Comparison of ENCODE assay signal across 8 cellular contexts in genomic region chr11:95092549-95093324, GRCh38. TPM values are rescaled to one million over a fixed set of nuclear protein-coding genes. Genes with fewer than 3 reads are reported as not detected.
A peak's percentile ranks its signal among the peaks of the same experiment; 100 is the strongest.
DNase-seq lines count a peak whose midpoint lies in the region; ATAC-seq, FAIRE-seq and TF ChIP-seq lines count a peak whose summit lies in the region.

No MANE protein-coding gene starts in this region.

- no peaks in the 10 kb centered on the region for H3K27me3 Mint-ChIP-seq in MCF 10A (ENCODE audit: insufficient read depth, unreplicated experiment)
- no peaks in the 10 kb centered on the region for H3K27me3 Mint-ChIP-seq in naive thymus-derived CD4-positive, alpha-beta T cell

- intact Hi-C loops in MCF 10A (cut with micrococcal nuclease) = loop anchor here (1.0 kb wide), 1 partner anchor 41 kb away; no protein-coding TSS in a partner anchor
- intact Hi-C loops in breast epithelium (cut with DNase I; ENCODE audit: low total_unique reads) = no loop called here
- intact Hi-C loops in naive thymus-derived CD4-positive, alpha-beta T cell (cut with micrococcal nuclease) = loop anchor here in 1 of 2 donors (5.0 kb wide), 1 partner anchor 610 kb away; no protein-coding TSS in a partner anchor

- H3K4me1 ChIP-seq in breast epithelium (peaks cover 3 to 7% of the 10 kb centered on the region in 2 donors), Peyer's patch (peaks cover 0 to 29% (median 17%) of the 10 kb centered on the region in 4 donors)
- H3K4me1 ChIP-seq in naive thymus-derived CD4-positive, alpha-beta T cell (ENCODE audit: control insufficient read depth in 2 of 2, insufficient read depth in 2 of 2, low read length in 2 of 2) = peaks cover 16 to 42% of the 10 kb centered on the region in 2 donors

- no peaks in the 10 kb centered on the region for H3K36me3 Mint-ChIP-seq in MCF 10A (ENCODE audit: insufficient read depth, unreplicated experiment)
- H3K36me3 Mint-ChIP-seq in naive thymus-derived CD4-positive, alpha-beta T cell = peaks cover 3 to 16% (median 7%) of the 10 kb centered on the region in 5 donors

- H3K4me3 ChIP-seq in breast epithelium (peak overlapping the region in 1 of 3 donors; percentile 10), Peyer's patch (no peak overlapping the region), cardiac fibroblast (replicated peaks in 1 of 2; ENCODE audit: low read depth in 2 of 2, low read length in 2 of 2) (no peak overlapping the region)
- no peak overlapping the region for H3K4me3 ChIP-seq in naive thymus-derived CD4-positive, alpha-beta T cell (ENCODE audit: low read length)

- TF ChIP-seq CTCF in MCF 10A (IDR thresholded peaks at IDR 0.05; ENCODE audit: unreplicated experiment) = peak; percentile 42
- no peak for TF ChIP-seq CTCF in breast epithelium (IDR thresholded peaks at IDR 0.05)
- TF ChIP-seq CTCF in Peyer's patch (IDR thresholded peaks at IDR 0.05) = peak; percentile 36 to 65 (median 56)
- TF ChIP-seq CTCF in cardiac fibroblast (IDR thresholded peaks at IDR 0.05; ENCODE audit: low read depth, low read length) = peak; percentile 71

- H3K27ac ChIP-seq in breast epithelium = no peak overlapping the region
- peak overlapping the region in 3 of 4 donors; percentile 33 to 88 (median 60) for H3K27ac ChIP-seq in Peyer's patch
- no peak overlapping the region for H3K27ac ChIP-seq in naive thymus-derived CD4-positive, alpha-beta T cell (ENCODE audit: low read depth, low read length)

- BruUV-seq in MCF 10A (replicated peaks; lab: Mats Ljungman, UMichigan) = no TSS peak

- TF ChIP-seq POLR2A in breast epithelium (IDR thresholded peaks at IDR 0.05) (no peak), Peyer's patch (IDR thresholded peaks at IDR 0.05) (no peak), GM12892 (IDR thresholded peaks at IDR 0.05; ENCODE audit: low read depth, low read length) (no peak)

- POLR2A ChIA-PET in MCF 10A (lab: Yijun Ruan, JAX) = interaction anchor here (0.7 to 10.3 kb wide), 8 partner anchors 8 to 57 kb away, joined by 3 to 123 read pairs (median 9); partner anchors contain the start of gene SRSF8
- POLR2A ChIA-PET in naive thymus-derived CD4-positive, alpha-beta T cell (lab: Charles Lee) = interaction anchor here (2.0 to 7.6 kb wide), 3 partner anchors 22 to 697 kb away, joined by 8 to 285 read pairs (median 52); partner anchors contain the start of genes CEP57, FAM76B and SRSF8

- peak; percentile 33 for DNase-seq in MCF 10A (ENCODE audit: unreplicated experiment)
- DNase-seq in breast epithelium (ENCODE audit: low spot score in 2 of 2) = no peak
- DNase-seq in Peyer's patch = peak in 2 of 3 donors; percentile 59 to 79
- peak; percentile 67 to 78 for DNase-seq in cardiac fibroblast (ENCODE audit: low read depth in 2 of 2)
- DNase-seq in naive thymus-derived CD4-positive, alpha-beta T cell = peak in 5 of 9 donors; percentile 12 to 43 (median 27)
- DNase-seq in D341Med (ENCODE audit: low spot score) = no peak
- DNase-seq in GM12892 (ENCODE audit: insufficient read length) = no peak

- H3K27me3 ChIP-seq in breast epithelium (no peaks in the 10 kb centered on the region), Peyer's patch (no peaks in the 10 kb centered on the region)
- no peaks in the 10 kb centered on the region for H3K27me3 ChIP-seq in naive thymus-derived CD4-positive, alpha-beta T cell (ENCODE audit: control insufficient read depth in 2 of 2, insufficient read depth in 2 of 2, low read length in 2 of 2)

- no peak overlapping the region for H3K27ac Mint-ChIP-seq in MCF 10A (ENCODE audit: low read depth, unreplicated experiment)
- peak overlapping the region in 2 of 9 donors; percentile 15 to 70 for H3K27ac Mint-ChIP-seq in naive thymus-derived CD4-positive, alpha-beta T cell

- H3K9me3 ChIP-seq in breast epithelium (no peaks in the 10 kb centered on the region), Peyer's patch (no peaks in the 10 kb centered on the region)
- no peaks in the 10 kb centered on the region for H3K9me3 ChIP-seq in naive thymus-derived CD4-positive, alpha-beta T cell (ENCODE audit: control insufficient read depth in 2 of 3, low read length in 3 of 3)

- CTCF ChIA-PET in MCF 10A (lab: Yijun Ruan, JAX) = interaction anchor here (0.6 to 5.7 kb wide), 13 partner anchors 9 to 1334 kb away, joined by 3 to 50 read pairs (median 4); partner anchors contain the start of gene SRSF8
- CTCF ChIA-PET in naive thymus-derived CD4-positive, alpha-beta T cell (lab: Charles Lee) = interaction anchor here (0.7 to 6.2 kb wide), 2 partner anchors 23 to 129 kb away, joined by 3 to 62 read pairs; partner anchors contain the start of gene SRSF8

- no peak overlapping the region for H3K4me3 Mint-ChIP-seq in MCF 10A (ENCODE audit: unreplicated experiment)
- H3K4me3 Mint-ChIP-seq in naive thymus-derived CD4-positive, alpha-beta T cell = peak overlapping the region in 5 of 10 donors; percentile 2 to 93 (median 22)

- FAIRE-seq in GM12892 (lab: Jason Lieb, UNC) = no peak

- peaks cover 37% of the 10 kb centered on the region for H3K4me1 Mint-ChIP-seq in MCF 10A (ENCODE audit: insufficient read depth, unreplicated experiment)
- peaks cover 30 to 72% (median 53%) of the 10 kb centered on the region in 7 donors for H3K4me1 Mint-ChIP-seq in naive thymus-derived CD4-positive, alpha-beta T cell

- no peak for ATAC-seq in naive thymus-derived CD4-positive, alpha-beta T cell
- ATAC-seq in GM19467 (IDR thresholded peaks at IDR 0.05; ENCODE audit: unreplicated experiment) = no peak

- H3K9me3 Mint-ChIP-seq in MCF 10A (ENCODE audit: unreplicated experiment) = no peaks in the 10 kb centered on the region
- H3K9me3 Mint-ChIP-seq in naive thymus-derived CD4-positive, alpha-beta T cell = no peaks in the 10 kb centered on the region

- H3K36me3 ChIP-seq in breast epithelium = no peaks in the 10 kb centered on the region
- no peaks in the 10 kb centered on the region for H3K36me3 ChIP-seq in Peyer's patch
- H3K36me3 ChIP-seq in naive thymus-derived CD4-positive, alpha-beta T cell (ENCODE audit: control insufficient read depth in 2 of 3, insufficient read depth in 3 of 3, low read length in 3 of 3) = no peaks in the 10 kb centered on the region

RNA-seq across cellular contexts. Expression of gene ENDOD1, which starts 3.1 kb away (rescaled TPM):
- 10.8 and 11.4 TPM in 2 replicates for total RNA-seq in MCF 10A (2022)
- 10 to 100 TPM; 19.7 to 49.8 (median 48.7) TPM for total RNA-seq in breast epithelium
- total RNA-seq in Peyer's patch = 10 to 100 TPM; 11.6 to 41.0 (median 39.2) TPM
- 10 to 100 TPM in 1 of 5 experiments, 1 to 10 TPM in 4; 4.7 to 23.2 (median 8.6) TPM for total RNA-seq in naive thymus-derived CD4-positive, alpha-beta T cell
- 1 to 10 TPM; 5.3 to 6.0 TPM for polyA plus RNA-seq in naive thymus-derived CD4-positive, alpha-beta T cell
- 8.5 TPM for polyA plus RNA-seq in GM12892 (2012; ENCODE audit: missing spikeins)

RNA-seq across cellular contexts. Expression of gene SRSF8, which starts 26.0 kb away (rescaled TPM):
- total RNA-seq in MCF 10A (2022) (48.5 and 55.6 TPM in 2 replicates), breast epithelium (10 to 100 TPM; 35.4 to 52.4 (median 36.1) TPM), Peyer's patch (10 to 100 TPM; 19.0 to 41.0 (median 27.4) TPM)
- total RNA-seq in naive thymus-derived CD4-positive, alpha-beta T cell = 100 to 1,000 TPM in 2 of 5 experiments, 10 to 100 TPM in 3; 42.3 to 112 (median 53.4) TPM
- 100 to 1,000 TPM in 1 of 2 donors, 10 to 100 TPM in 1; 86.2 to 116 TPM for polyA plus RNA-seq in naive thymus-derived CD4-positive, alpha-beta T cell
- polyA plus RNA-seq in GM12892 (2012; ENCODE audit: missing spikeins) = 28.5 TPM

RNA-seq across cellular contexts. Expression of gene KDM4F, which starts 43.5 kb away (rescaled TPM):
- not detected in 2 replicates for total RNA-seq in MCF 10A (2022)
- not detected for total RNA-seq in breast epithelium
- total RNA-seq in Peyer's patch = not detected
- total RNA-seq in naive thymus-derived CD4-positive, alpha-beta T cell = not detected
- not detected for polyA plus RNA-seq in naive thymus-derived CD4-positive, alpha-beta T cell
- not detected for polyA plus RNA-seq in GM12892 (2012; ENCODE audit: missing spikeins)

Comparison
In these comparisons a context has a peak if more than half of its experiments do, and no peak if none do; other contexts are left out.
1. DNase-seq: peak in MCF 10A (single experiment), Peyer's patch (2 of 3), cardiac fibroblast (2 of 2) and naive thymus-derived CD4-positive, alpha-beta T cell (5 of 9); none in breast epithelium (0 of 2), D341Med (single experiment) and GM12892 (single experiment).
2. CTCF ChIP-seq: peak in MCF 10A (single experiment), Peyer's patch (6 of 6) and cardiac fibroblast (single experiment); none in breast epithelium (0 of 3).
3. H3K27ac ChIP-seq: peak in Peyer's patch (3 of 4); none in breast epithelium (0 of 2) and naive thymus-derived CD4-positive, alpha-beta T cell (single experiment).